9 cellular contexts compared by ENCODE assay signal in genomic region chr1:152110365-152110859, GRCh38. TPM values are rescaled to one million over a fixed set of nuclear protein-coding genes. Genes with fewer than 3 reads are reported as not detected.
A peak's percentile ranks its signal among the peaks of the same experiment; 100 is the strongest.
DNase-seq lines count a peak whose midpoint lies in the region; ATAC-seq, FAIRE-seq and TF ChIP-seq lines count a peak whose summit lies in the region.
"Had no signal": no experiment of that assay in that cellular context is flagged by ENCODE, and none has a peak within 500 bp of the region (broad histone marks: within the 10 kb centered on the region; RNA-seq: fewer than 3 reads in every experiment).

No MANE protein-coding gene starts in this region.

- H3K27ac Mint-ChIP-seq in activated naive CD8-positive, alpha-beta T cell treated with anti-CD3 and anti-CD28 coated beads, Interleukin-2, amount 50 U/mL, for 24 hours = no peak overlapping the region

- no peak overlapping the region for H3K4me3 Mint-ChIP-seq in activated naive CD8-positive, alpha-beta T cell treated with anti-CD3 and anti-CD28 coated beads, Interleukin-2, amount 50 U/mL, for 24 hours

- peaks cover 39% of the 10 kb centered on the region for H3K27me3 ChIP-seq in keratinocyte (ENCODE audit: control insufficient read depth, extremely low read depth, insufficient read depth, low read length)

- dilution Hi-C loops in keratinocyte (cut with MboI; ENCODE audit: extremely low pct_ligation_motif_present, low sequenced_read_pairs) = no loop called here

- no peaks in the 10 kb centered on the region for H3K9me1 ChIP-seq in keratinocyte (ENCODE audit: control insufficient read depth, extremely low read depth, insufficient read depth, low read length)

- H4K20me1 ChIP-seq in keratinocyte (ENCODE audit: control insufficient read depth, extremely low read depth, insufficient read depth, low read length) = no peaks in the 10 kb centered on the region

- CTCF ChIA-PET in GM10248 (lab: Yijun Ruan, JAX) = interaction anchor here (1.3 to 2.2 kb wide), 4 partner anchors 57 to 78 kb away, joined by 3 to 5 read pairs (median 4); no protein-coding TSS in a partner anchor

- no peaks in the 10 kb centered on the region for H3K36me3 ChIP-seq in keratinocyte (ENCODE audit: control insufficient read depth in 2 of 2, extremely low read depth in 1 of 2, insufficient read depth in 2 of 2, low read length in 2 of 2)

- H3K27ac ChIP-seq in keratinocyte (ENCODE audit: control insufficient read depth, insufficient read depth, low read length) = no peak overlapping the region

- H3K9me3 Mint-ChIP-seq in activated naive CD8-positive, alpha-beta T cell treated with anti-CD3 and anti-CD28 coated beads, Interleukin-2, amount 50 U/mL, for 24 hours = peaks cover 4% of the 10 kb centered on the region

- peak overlapping the region; percentile 78 for H2AFZ ChIP-seq in keratinocyte (ENCODE audit: control insufficient read depth, low read length)

- peak overlapping the region; percentile 40 to 61 (median 56) for H3K4me3 ChIP-seq in keratinocyte (ENCODE audit: control insufficient read depth in 2 of 3, extremely low read depth in 1 of 3, insufficient read depth in 2 of 3, low read depth in 1 of 3, low read length in 3 of 3)

- peaks cover 13% of the 10 kb centered on the region for H3K4me1 ChIP-seq in keratinocyte (ENCODE audit: control insufficient read depth, extremely low read depth, insufficient read depth, low read length)

- POLR2A ChIA-PET in GM10248 (lab: Yijun Ruan, JAX) = no interaction called here

- H3K9ac ChIP-seq in keratinocyte (ENCODE audit: control insufficient read depth, extremely low read depth, insufficient read depth, low read length) = no peak overlapping the region

- DNase-seq in GDM1 (lab: John Stamatoyannopoulos, UW) (peak; percentile 22), NCI-H460 (ENCODE audit: extremely low read depth, low read depth) (peak; percentile 45), keratinocyte (ENCODE audit: low read depth, low spot score) (no peak), HuH-7 (ENCODE audit: low spot score) (no peak), GM10248 (ENCODE audit: extremely low spot score) (no peak)
- peak; percentile 25 for DNase-seq in activated naive CD8-positive, alpha-beta T cell treated with anti-CD3 and anti-CD28 coated beads, Interleukin-2, amount 50 U/mL, for 24 hours
- peak; percentile 2 for DNase-seq in stimulated activated naive CD4-positive, alpha-beta T cell treated with Interleukin-2 at 50 U/mL for 16 hours (lab: John Stamatoyannopoulos, UW)

- H3K27me3 Mint-ChIP-seq in activated naive CD8-positive, alpha-beta T cell treated with anti-CD3 and anti-CD28 coated beads, Interleukin-2, amount 50 U/mL, for 24 hours = peaks cover 9% of the 10 kb centered on the region

- H3K4me2 ChIP-seq in keratinocyte (ENCODE audit: control insufficient read depth, extremely low read depth, insufficient read depth, low read depth, low read length) = peak overlapping the region; percentile 96

- no peaks in the 10 kb centered on the region for H3K9me3 ChIP-seq in keratinocyte (ENCODE audit: control insufficient read depth, low read depth, low read length)

- peaks cover 2% of the 10 kb centered on the region for H3K36me3 Mint-ChIP-seq in activated naive CD8-positive, alpha-beta T cell treated with anti-CD3 and anti-CD28 coated beads, Interleukin-2, amount 50 U/mL, for 24 hours (ENCODE audit: low read depth)

- H3K4me1 Mint-ChIP-seq in activated naive CD8-positive, alpha-beta T cell treated with anti-CD3 and anti-CD28 coated beads, Interleukin-2, amount 50 U/mL, for 24 hours = no peaks in the 10 kb centered on the region

- peak; percentile 17 for FAIRE-seq in keratinocyte (lab: Jason Lieb, UNC)

- ATAC-seq in activated naive CD8-positive, alpha-beta T cell treated with anti-CD3 and anti-CD28 coated beads, Interleukin-2, amount 50 U/mL, for 24 hours = peak; percentile 70
- no peak for ATAC-seq in HG03135 (IDR thresholded peaks at IDR 0.05; ENCODE audit: unreplicated experiment)

- no peaks in the 10 kb centered on the region for H3K79me2 ChIP-seq in keratinocyte (ENCODE audit: control insufficient read depth, insufficient read depth, low read length)

- TF ChIP-seq CTCF in keratinocyte (optimal IDR thresholded peaks at IDR 0.05 in 1 of 3, IDR thresholded peaks at IDR 0.05 in 1 of 3, conservative IDR thresholded peaks at IDR 0.05 in 1 of 3; ENCODE audit: extremely low read depth in 1 of 3, insufficient read depth in 2 of 3, low read length in 3 of 3) (no peak), GM10248 (IDR thresholded peaks at IDR 0.05; ENCODE audit: control extremely low read depth, extremely low read depth, low read depth, missing control alignments) (no peak)

RNA-seq across cellular contexts. Expression of gene TCHH, which starts 4.8 kb away (rescaled TPM):
- total RNA-seq in NCI-H460 (2014; rRNA removed; shearing (Covaris generic)) = 0.02 and 0.03 TPM in 2 replicates
- polyA plus RNA-seq in NCI-H460 (2014; cell fraction: nucleus; rRNA removed) = 0.02 and 0.10 TPM in 2 replicates
- polyA plus RNA-seq in keratinocyte = 0.07 to 0.25 TPM (median 0.14 TPM) in 3 replicates
- polyA plus RNA-seq in keratinocyte (2011; ENCODE audit: low read depth) = 90.7 TPM
- polyA plus RNA-seq in keratinocyte (2011; cell fraction: cytosol; rRNA removed) = 0.19 TPM in 2 replicates
- 0.71 and 0.83 TPM in 2 replicates for polyA plus RNA-seq in keratinocyte (2011; cell fraction: nucleus; rRNA removed)
- polyA plus RNA-seq in keratinocyte (2012; ENCODE audit: low replicate concordance) = 0.30 and 42.4 TPM in 2 replicates
- polyA minus RNA-seq in keratinocyte = 0.03 to 0.13 TPM in 2 of 3 replicates, not detected in the other
- polyA minus RNA-seq in keratinocyte (2011; cell fraction: cytosol; rRNA and poly(A)+ RNA removed) = not detected
- polyA minus RNA-seq in keratinocyte (2011; cell fraction: nucleus; rRNA and poly(A)+ RNA removed) = 0.47 and 0.53 TPM in 2 replicates

RNA-seq across cellular contexts. Expression of gene TCHHL1, which starts 21.5 kb away (rescaled TPM):
- not detected in 2 replicates for total RNA-seq in NCI-H460 (2014; rRNA removed; shearing (Covaris generic))
- polyA plus RNA-seq in NCI-H460 (2014; cell fraction: nucleus; rRNA removed) = not detected in 2 replicates
- polyA plus RNA-seq in keratinocyte = 0.08 TPM in 1 of 3 replicates, not detected in the others
- 0.21 TPM for polyA plus RNA-seq in keratinocyte (2011; ENCODE audit: low read depth)
- polyA plus RNA-seq in keratinocyte (2011; cell fraction: cytosol; rRNA removed) = 0.03 and 0.21 TPM in 2 replicates
- polyA plus RNA-seq in keratinocyte (2011; cell fraction: nucleus; rRNA removed) = 0.05 and 0.34 TPM in 2 replicates
- 0.06 and 0.10 TPM in 2 replicates for polyA plus RNA-seq in keratinocyte (2012; ENCODE audit: low replicate concordance)
- polyA minus RNA-seq in keratinocyte = 0.16 TPM in 1 of 3 replicates, not detected in the others
- polyA minus RNA-seq in keratinocyte (2011; cell fraction: cytosol; rRNA and poly(A)+ RNA removed) = not detected
- 0.21 and 0.23 TPM in 2 replicates for polyA minus RNA-seq in keratinocyte (2011; cell fraction: nucleus; rRNA and poly(A)+ RNA removed)
- total RNA-seq: T-helper 2 cell treated with Interferon-gamma antibody and Interleukin-4, amounts not matched to agents 100 ng/mL and 5 ng/mL, for 36 hours had no signal

RNA-seq across cellular contexts. Expression of gene RPTN, which starts 48.6 kb away (rescaled TPM):
- total RNA-seq in NCI-H460 (2014; rRNA removed; shearing (Covaris generic)) = not detected in 2 replicates
- polyA plus RNA-seq in NCI-H460 (2014; cell fraction: nucleus; rRNA removed) = not detected in 2 replicates
- 0.37 to 0.64 TPM (median 0.42 TPM) in 3 replicates for polyA plus RNA-seq in keratinocyte
- polyA plus RNA-seq in keratinocyte (2011; ENCODE audit: low read depth) = 10.9 TPM
- 0.31 and 0.75 TPM in 2 replicates for polyA plus RNA-seq in keratinocyte (2011; cell fraction: cytosol; rRNA removed)
- polyA plus RNA-seq in keratinocyte (2011; cell fraction: nucleus; rRNA removed) = 0.99 and 3.8 TPM in 2 replicates
- 0.18 and 5.0 TPM in 2 replicates for polyA plus RNA-seq in keratinocyte (2012; ENCODE audit: low replicate concordance)
- 0.43 to 1.2 TPM (median 0.49 TPM) in 3 replicates for polyA minus RNA-seq in keratinocyte
- polyA minus RNA-seq in keratinocyte (2011; cell fraction: cytosol; rRNA and poly(A)+ RNA removed) = 0.77 TPM
- polyA minus RNA-seq in keratinocyte (2011; cell fraction: nucleus; rRNA and poly(A)+ RNA removed) = 1.2 and 1.6 TPM in 2 replicates
- total RNA-seq: T-helper 2 cell treated with Interferon-gamma antibody and Interleukin-4, amounts not matched to agents 100 ng/mL and 5 ng/mL, for 36 hours had no signal

Comparison
In these comparisons a context has a peak if more than half of its experiments do, and no peak if none do; other contexts are left out.
1. DNase-seq: peak in GDM1 (single experiment), NCI-H460 (single experiment), activated naive CD8-positive, alpha-beta T cell treated with anti-CD3 and anti-CD28 coated beads, Interleukin-2, amount 50 U/mL, for 24 hours (single experiment) and stimulated activated naive CD4-positive, alpha-beta T cell treated with Interleukin-2 at 50 U/mL for 16 hours (single experiment); none in keratinocyte (single experiment), HuH-7 (single experiment) and GM10248 (single experiment).